26 cellular contexts compared by ENCODE assay signal in the genomic region with DNA sequence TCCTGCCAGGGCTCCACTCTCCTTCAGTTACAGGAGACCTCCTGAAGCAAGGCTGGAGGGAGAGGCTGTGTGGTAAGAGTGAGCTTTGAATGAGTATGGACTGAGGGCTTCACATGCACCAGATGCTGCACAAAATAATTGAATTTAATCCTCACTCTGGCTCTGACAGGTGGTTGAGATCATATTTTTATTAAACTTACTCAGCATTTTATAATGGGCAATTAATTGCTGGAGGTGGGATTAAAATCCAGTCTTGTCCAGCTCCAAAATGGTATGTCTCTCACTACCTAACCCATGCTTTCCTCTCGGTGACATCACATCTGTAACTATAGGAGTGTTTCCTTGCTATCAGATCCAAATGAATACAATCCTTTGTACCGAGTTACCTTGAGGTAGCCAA.
"Had no signal": no experiment of that assay in that cellular context is flagged by ENCODE, and none has a peak within 500 bp of the region (broad histone marks: within the 10 kb centered on the region; RNA-seq: fewer than 3 reads in every experiment).

No MANE protein-coding gene starts in this region.

- H3K4me3 ChIP-seq: colonic mucosa, esophagus squamous epithelium, gastrocnemius medialis, heart right ventricle, left lung, lower lobe of right lung, mucosa of descending colon had no signal

- H3K27me3 ChIP-seq: colonic mucosa, esophagus squamous epithelium, gastrocnemius medialis, heart right ventricle, left lung had no signal

- H3K27ac ChIP-seq: colonic mucosa, epithelial cell of prostate, esophagus squamous epithelium, gastrocnemius medialis, heart right ventricle, left lung, lower lobe of right lung had no signal

- FAIRE-seq: endometrium, islet of Langerhans, keratinocyte had no signal

- H3K36me3 ChIP-seq: colonic mucosa, esophagus squamous epithelium, gastrocnemius medialis, heart right ventricle, left lung, lower lobe of right lung had no signal

- H3K9me3 ChIP-seq: colonic mucosa, esophagus squamous epithelium, gastrocnemius medialis, heart right ventricle, left lung, lower lobe of right lung, mucosa of descending colon had no signal

- ATAC-seq: effector memory CD8-positive, alpha-beta T cell; esophagus mucosa; gastrocnemius medialis; heart right ventricle; left cardiac atrium; left lung; left ventricle myocardium superior; lower lobe of right lung; mucosa of descending colon had no signal

- H3K4me1 ChIP-seq: colonic mucosa, esophagus squamous epithelium, gastrocnemius medialis, heart right ventricle, lower lobe of right lung had no signal

- DNase-seq: colonic mucosa; cortex of kidney; effector CD8-positive, alpha-beta T cell; effector memory CD8-positive, alpha-beta T cell; endodermal cell; erythroblast; esophagus squamous epithelium; foreskin fibroblast; foreskin melanocyte; gastrocnemius medialis; glutamatergic neuron; head of caudate nucleus; heart right ventricle; hippocampal formation; left cardiac atrium; left lung; left ventricle myocardium superior; lower lobe of right lung; mesenchymal stem cell; mucosa of descending colon; naive B cell had no signal
